21 cellular contexts compared by ENCODE assay signal in genomic region chr14:97916100-97916499, GRCh38.
"Had no signal": no experiment of that assay in that cellular context is flagged by ENCODE, and none has a peak within 500 bp of the region (broad histone marks: within the 10 kb centered on the region; RNA-seq: fewer than 3 reads in every experiment).

No MANE protein-coding gene starts in this region.

- H3K27ac ChIP-seq: brain microvascular endothelial cell, esophagus muscularis mucosa, left lung, neural progenitor cell, right atrium auricular region, SJSA1, suprapubic skin, tibial nerve had no signal

- H3K27ac Mint-ChIP-seq: activated naive CD8-positive, alpha-beta T cell treated with anti-CD3 and anti-CD28 coated beads, Interleukin-2, amount 10 ng/mL, durations not matched to agents 7 days and 5 days; natural killer cell; neural progenitor cell had no signal

- H3K36me3 ChIP-seq: brain microvascular endothelial cell, esophagus muscularis mucosa, left lung, neural progenitor cell, right atrium auricular region, SJSA1, suprapubic skin, tibial nerve had no signal

- H3K4me1 Mint-ChIP-seq: natural killer cell, neural progenitor cell had no signal

- H3K27me3 ChIP-seq: brain microvascular endothelial cell, esophagus muscularis mucosa, left lung, neural progenitor cell, right atrium auricular region, SJSA1, suprapubic skin, tibial nerve had no signal

- ATAC-seq: left lung, natural killer cell had no signal

- H3K4me1 ChIP-seq: esophagus muscularis mucosa, left lung, neural progenitor cell, right atrium auricular region, SJSA1, tibial nerve had no signal

- H3K4me3 Mint-ChIP-seq: activated naive CD8-positive, alpha-beta T cell treated with anti-CD3 and anti-CD28 coated beads, Interleukin-2, amount 10 ng/mL, durations not matched to agents 7 days and 5 days; natural killer cell; neural progenitor cell had no signal

- H3K4me3 ChIP-seq: esophagus muscularis mucosa, left lung, lung, neural progenitor cell, right atrium auricular region, SJSA1, smooth muscle cell, suprapubic skin, tibial nerve had no signal

- DNase-seq: activated CD4-positive, alpha-beta T cell treated with anti-CD3 and anti-CD28 coated beads for 1 hour; activated CD4-positive, alpha-beta T cell treated with anti-CD3 and anti-CD28 coated beads, Interleukin-2, amount 50 U/mL, for 48 hours; activated CD8-positive, alpha-beta memory T cell treated with anti-CD3 and anti-CD28 coated beads for 24 hours; activated effector memory CD4-positive, alpha-beta T cell treated with Interleukin-2 at 50 U/mL for 16 hours; activated naive CD8-positive, alpha-beta T cell treated with anti-CD3 and anti-CD28 coated beads, Interleukin-2, amount 10 ng/mL, durations not matched to agents 7 days and 5 days; amniotic stem cell; brain microvascular endothelial cell; central memory CD4-positive, alpha-beta T cell; left lung; mesendoderm; natural killer cell; stimulated activated CD4-positive, alpha-beta T cell treated with anti-CD3 and anti-CD28 coated beads, Interleukin-2, amount 100 ng/mL, for 48 hours; T-helper 2 cell had no signal

- H3K9me3 Mint-ChIP-seq: natural killer cell, neural progenitor cell had no signal

- H3K36me3 Mint-ChIP-seq: natural killer cell, neural progenitor cell had no signal

- H3K9me3 ChIP-seq: esophagus muscularis mucosa, left lung, right atrium auricular region, SJSA1, suprapubic skin had no signal
